In the genomic region with DNA sequence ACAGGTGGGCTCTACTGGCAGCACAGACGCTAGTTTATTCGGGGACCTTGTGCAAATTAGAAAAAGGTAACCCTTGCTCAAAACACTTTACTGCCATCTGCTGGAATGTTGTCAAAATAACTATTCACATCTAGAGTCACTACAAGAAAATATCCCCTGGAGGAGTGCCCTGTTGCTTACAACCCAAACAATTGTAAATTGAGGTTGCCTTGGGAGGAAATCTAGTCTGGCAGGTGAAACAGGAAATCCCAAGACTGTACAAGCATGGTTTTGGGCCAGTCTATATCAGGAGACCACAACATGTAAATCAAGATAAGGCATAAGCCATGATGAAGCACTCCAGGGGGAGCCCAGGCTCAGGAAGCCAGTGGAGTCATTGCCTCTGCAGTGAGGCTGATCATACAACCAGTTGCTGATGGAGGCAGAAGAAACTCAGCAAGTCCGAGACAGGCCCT, we compare ENCODE assay signal across 9 cellular contexts.
A peak's percentile ranks its signal among the peaks of the same experiment; 100 is the strongest.
DNase-seq lines count a peak whose midpoint lies in the region; ATAC-seq and TF ChIP-seq lines count a peak whose summit lies in the region.
"Had no signal": no experiment of that assay in that cellular context is flagged by ENCODE, and none has a peak within 500 bp of the region (broad histone marks: within the 10 kb centered on the region; RNA-seq: fewer than 3 reads in every experiment).

No MANE protein-coding gene starts in this region.

- no peak overlapping the region for H2AK5ac ChIP-seq in mesenchymal stem cell (ENCODE audit: low read length, severe bottlenecking)

- H3K27me3 ChIP-seq in mesenchymal stem cell (ENCODE audit: control insufficient read depth in 1 of 2, insufficient read depth in 1 of 2, low read length in 2 of 2), result peaks cover 6 to 24% of the 10 kb centered on the region in 2 experiments

- H3K27ac Mint-ChIP-seq in chondrocyte (ENCODE audit: unreplicated experiment), result no peak overlapping the region

- no peak overlapping the region for H4K91ac ChIP-seq in mesenchymal stem cell (ENCODE audit: low read length)

- peak; percentile 60 to 75 for DNase-seq in AML-193 (lab: John Stamatoyannopoulos, UW)
- peak; percentile 23 for DNase-seq in GM13977 (ENCODE audit: low spot score)
- DNase-seq in HuH-7.5 (ENCODE audit: low spot score), result peak; percentile 19
- DNase-seq in NOMO-1 treated with DMSO at 0.1 percent for 48 hours (lab: John Stamatoyannopoulos, UW; ENCODE audit: unreplicated experiment), result peak; percentile 77
- no peak for DNase-seq in chondrocyte (ENCODE audit: low spot score)
- peak; percentile 53 for DNase-seq in mesenchymal stem cell
- no peak for DNase-seq in activated effector memory CD4-positive, alpha-beta T cell treated with anti-CD3 and anti-CD28 coated beads, Interleukin-2, amount 50 U/mL, for 16 hours

- no peak overlapping the region for H3K4ac ChIP-seq in mesenchymal stem cell (ENCODE audit: low read depth in 1 of 2, low read length in 2 of 2)

- H3K4me2 ChIP-seq in mesenchymal stem cell (ENCODE audit: low read length, poor library complexity, severe bottlenecking), result no peak overlapping the region

- H3K79me1 ChIP-seq in mesenchymal stem cell (replicated peaks; ENCODE audit: low read length, poor library complexity, severe bottlenecking), result no peaks in the 10 kb centered on the region

- no peak overlapping the region for H4K8ac ChIP-seq in mesenchymal stem cell (ENCODE audit: low read length)

- H3K27me3 Mint-ChIP-seq in chondrocyte (ENCODE audit: low read depth), result peaks cover 34% of the 10 kb centered on the region

- no peak for ATAC-seq in HG03439 (IDR thresholded peaks at IDR 0.05; ENCODE audit: unreplicated experiment)

- H2BK12ac ChIP-seq in mesenchymal stem cell (ENCODE audit: low read length in 2 of 2), result no peak overlapping the region

- H3K4me3 ChIP-seq in mesenchymal stem cell (ENCODE audit: insufficient read depth in 1 of 2, low read depth in 1 of 2, low read length in 2 of 2), result no peak overlapping the region

- no peak overlapping the region for H3K23ac ChIP-seq in mesenchymal stem cell (ENCODE audit: low read length in 2 of 2)

- H2BK120ac ChIP-seq in mesenchymal stem cell (ENCODE audit: low read depth, low read length), result no peak overlapping the region

- H3K18ac ChIP-seq in mesenchymal stem cell (ENCODE audit: low read depth in 1 of 2, low read length in 2 of 2), result no peak overlapping the region

- no peak overlapping the region for H2AFZ ChIP-seq in mesenchymal stem cell (ENCODE audit: low read depth, low read length)

- H2BK15ac ChIP-seq in mesenchymal stem cell (ENCODE audit: low read depth, poor library complexity, severe bottlenecking), result no peak overlapping the region

- 14% methylated on average over 1 of the region's 3 CpGs for WGBS in mesenchymal stem cell

- no peak overlapping the region for H3K4me3 Mint-ChIP-seq in chondrocyte (ENCODE audit: unreplicated experiment)

- H3K9me3 ChIP-seq in mesenchymal stem cell (ENCODE audit: control insufficient read depth, low read length), result no peaks in the 10 kb centered on the region

- peaks cover 2% of the 10 kb centered on the region for H3K4me1 Mint-ChIP-seq in chondrocyte (ENCODE audit: low read depth)

- no peaks in the 10 kb centered on the region for H3K36me3 ChIP-seq in mesenchymal stem cell (ENCODE audit: control insufficient read depth in 1 of 2, insufficient read depth in 2 of 2, low read depth in 1 of 2, low read length in 2 of 2)

- TF ChIP-seq CTCF in GM13977 (IDR thresholded peaks at IDR 0.05; ENCODE audit: extremely low read depth, insufficient read depth, missing control alignments) (peak; percentile 49), chondrocyte (IDR thresholded peaks at IDR 0.05) (peak; percentile 86)

- H3K9me3 Mint-ChIP-seq in chondrocyte (ENCODE audit: low read depth), result no peaks in the 10 kb centered on the region

- H2BK5ac ChIP-seq in mesenchymal stem cell (ENCODE audit: low read depth, low read length, poor library complexity, severe bottlenecking), result no peak overlapping the region

- no peaks in the 10 kb centered on the region for H3K4me1 ChIP-seq in mesenchymal stem cell (ENCODE audit: control insufficient read depth, insufficient read depth, low read depth, low read length)

- H3K27ac ChIP-seq in mesenchymal stem cell (ENCODE audit: low read length, poor library complexity, severe bottlenecking), result no peak overlapping the region
- H3K27ac ChIP-seq: HL-60 had no signal

- in situ Hi-C loops in GM13977 (cut with MboI; ENCODE audit: low pct_unique_long_range_greater_than_20kb, low sequenced_read_pairs, unreplicated experiment), result loop anchor here (25.0 kb wide), 1 partner anchor 1143 kb away; a partner anchor contains a TSS

- H3K36me3 Mint-ChIP-seq in chondrocyte (ENCODE audit: low read depth), result no peaks in the 10 kb centered on the region

- no peak overlapping the region for H3K14ac ChIP-seq in mesenchymal stem cell (ENCODE audit: low read length in 2 of 2)

- no peak overlapping the region for H3K9ac ChIP-seq in mesenchymal stem cell (ENCODE audit: low read length)

Comparison
In these comparisons a context has a peak if more than half of its experiments do, and no peak if none do; other contexts are left out.
1. DNase-seq: peak in AML-193 (2 of 2), GM13977 (single experiment), HuH-7.5 (single experiment), NOMO-1 treated with DMSO at 0.1 percent for 48 hours (single experiment) and mesenchymal stem cell (single experiment); none in chondrocyte (single experiment) and activated effector memory CD4-positive, alpha-beta T cell treated with anti-CD3 and anti-CD28 coated beads, Interleukin-2, amount 50 U/mL, for 16 hours (single experiment).